In the genomic region with DNA sequence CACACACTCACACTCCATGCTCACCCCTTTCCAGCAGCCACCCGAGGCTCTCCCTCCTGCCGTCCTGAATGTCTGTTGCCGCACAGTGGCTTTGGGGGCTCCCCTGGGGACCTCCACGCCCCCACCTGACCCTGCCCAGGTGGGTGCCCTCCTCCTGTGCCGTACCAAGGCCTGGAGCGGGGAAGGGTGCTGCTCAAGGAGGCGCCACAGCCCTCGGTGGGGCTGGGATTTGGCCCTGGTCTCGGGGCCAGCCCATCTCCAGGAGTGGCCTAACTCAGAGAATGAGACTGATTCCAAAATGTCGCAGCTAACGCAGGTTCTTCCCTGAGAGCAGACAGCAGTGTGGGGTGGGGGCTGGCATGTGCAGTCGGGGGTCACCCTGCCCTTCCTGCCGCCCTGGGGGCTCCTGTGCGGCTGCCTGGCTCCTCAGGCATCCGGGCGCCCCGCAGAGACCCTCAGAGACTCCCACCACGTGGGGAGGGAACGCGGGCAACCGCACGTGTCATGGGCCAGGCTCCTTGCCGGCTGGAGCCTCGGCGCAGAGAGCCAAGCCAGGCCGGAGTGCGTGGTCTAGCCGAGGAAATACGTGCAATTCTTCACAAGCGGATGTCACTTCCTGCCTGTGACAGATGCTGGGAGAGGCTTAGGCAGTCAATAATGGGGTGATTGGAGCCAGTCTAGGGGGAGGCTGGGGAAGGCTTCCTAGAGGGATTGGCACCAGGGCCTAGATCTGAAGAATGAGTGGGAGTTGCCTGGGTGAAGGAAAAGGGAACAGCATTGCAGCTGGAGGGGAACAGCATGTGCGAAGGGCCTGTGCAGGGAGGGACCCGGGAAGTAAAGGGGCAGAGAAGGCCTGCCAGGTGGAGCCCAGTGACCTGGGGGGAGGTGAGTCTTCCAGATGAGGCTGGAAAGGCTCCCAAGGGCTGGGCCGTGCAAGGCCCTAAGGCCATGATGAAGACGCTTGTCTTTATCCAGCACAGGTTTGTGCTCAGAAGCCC, we compare ENCODE assay signal across 13 cellular contexts. TPM values are rescaled to one million over a fixed set of nuclear protein-coding genes. Genes with fewer than 3 reads are reported as not detected.
A peak's percentile ranks its signal among the peaks of the same experiment; 100 is the strongest.
DNase-seq lines count a peak whose midpoint lies in the region; ATAC-seq and TF ChIP-seq lines count a peak whose summit lies in the region.
"Had no signal": no experiment of that assay in that cellular context is flagged by ENCODE, and none has a peak within 500 bp of the region (broad histone marks: within the 10 kb centered on the region; RNA-seq: fewer than 3 reads in every experiment).

No MANE protein-coding gene starts in this region.

- no peak for TF ChIP-seq CTCF in fibroblast of pulmonary artery (IDR thresholded peaks at IDR 0.05; ENCODE audit: low read length, missing control alignments)

- H3K4me3 ChIP-seq in fibroblast of pulmonary artery (replicated peaks; ENCODE audit: low read depth, low read length) (no peak overlapping the region), neuronal stem cell (ENCODE audit: low read length in 2 of 2) (no peak overlapping the region)

- no peak overlapping the region for H4K8ac ChIP-seq in neuronal stem cell (ENCODE audit: low read depth, low read length)

- H2BK5ac ChIP-seq in neuronal stem cell (ENCODE audit: low read length) = peak overlapping the region; percentile 2

- ATAC-seq in SK-N-SH treated with all-trans-retinoic acid at 6 μM for 48 hours (peak; percentile 62), HG03025 (IDR thresholded peaks at IDR 0.05; ENCODE audit: low FRiP score, unreplicated experiment) (no peak)
- ATAC-seq: Panc1 had no signal

- H3K27me3 ChIP-seq in neuronal stem cell (ENCODE audit: control insufficient read depth in 3 of 3, insufficient read depth in 3 of 3, low read depth in 1 of 3, low read length in 3 of 3) = no peaks in the 10 kb centered on the region

- peak overlapping the region; percentile 49 for H2AK5ac ChIP-seq in neuronal stem cell (ENCODE audit: low read depth, low read length)

- H3K36me3 ChIP-seq in neuronal stem cell (replicated peaks in 1 of 2; ENCODE audit: control insufficient read depth in 2 of 2, insufficient read depth in 2 of 2, low read length in 2 of 2) = no peaks in the 10 kb centered on the region

- peak overlapping the region; percentile 90 for H3K23ac ChIP-seq in neuronal stem cell (ENCODE audit: low read depth, low read length, poor library complexity)

- WGBS in neuronal stem cell (ENCODE audit: extremely low coverage in 2 of 2, insufficient read length in 2 of 2, insufficient replicate concordance in 1 of 2), 2 donors = no CpG with 5 or more reads among the region's 34 CpGs

- H2BK120ac ChIP-seq in neuronal stem cell (ENCODE audit: low read depth, low read length) = peak overlapping the region; percentile 21

- H3K14ac ChIP-seq in neuronal stem cell (ENCODE audit: low read length) = peak overlapping the region; percentile 90

- no peak overlapping the region for H3K4me2 ChIP-seq in neuronal stem cell (ENCODE audit: insufficient read depth, low read length, poor library complexity, severe bottlenecking)

- H3K9me3 ChIP-seq in neuronal stem cell (replicated peaks in 1 of 2; ENCODE audit: control insufficient read depth in 2 of 2, insufficient read depth in 1 of 2, low read depth in 1 of 2, low read length in 2 of 2) = peaks cover 4 to 5% of the 10 kb centered on the region in 2 donors

- H2AFZ ChIP-seq in neuronal stem cell (ENCODE audit: low read length) = peak overlapping the region; percentile 42

- H3K4me1 ChIP-seq in neuronal stem cell (ENCODE audit: control insufficient read depth in 2 of 2, insufficient read depth in 1 of 2, low read depth in 1 of 2, low read length in 2 of 2) = peaks cover 4 to 7% of the 10 kb centered on the region in 2 donors

- peak overlapping the region; percentile 77 for H4K91ac ChIP-seq in neuronal stem cell (ENCODE audit: low read depth, low read length, poor library complexity)

- H2BK12ac ChIP-seq in neuronal stem cell (ENCODE audit: low read length) = peak overlapping the region; percentile 80

- H3K4ac ChIP-seq in neuronal stem cell (ENCODE audit: low read length) = peak overlapping the region; percentile 42

- DNase-seq in ELR (ENCODE audit: low read depth) = peak; percentile 92
- DNase-seq in fibroblast of pulmonary artery (ENCODE audit: low read depth) = peak; percentile 92
- DNase-seq in neuronal stem cell (ENCODE audit: low spot score) = no peak
- no peak for DNase-seq in NCI-H2107 (lab: John Stamatoyannopoulos, UW)
- DNase-seq in GOT3 (lab: John Stamatoyannopoulos, UW) = no peak
- no peak for DNase-seq in activated effector memory CD4-positive, alpha-beta T cell treated with anti-CD3 and anti-CD28 coated beads, Interleukin-2, amount 50 U/mL, for 16 hours
- DNase-seq: activated B cell treated with CpG ODN at 0.5 μM for 24 hours, HCEC 1CT, Karpas-422, NCI-H2171 treated with DMSO at 0.1 percent for 48 hours had no signal

- peaks cover under 1% of the 10 kb centered on the region for H3K79me1 ChIP-seq in neuronal stem cell (ENCODE audit: low read depth, low read length)

- peak overlapping the region; percentile 52 for H3K18ac ChIP-seq in neuronal stem cell (ENCODE audit: low read length)

- peak overlapping the region; percentile 82 for H2BK15ac ChIP-seq in neuronal stem cell (ENCODE audit: low read length)

- H3K27ac ChIP-seq in neuronal stem cell (replicated peaks; ENCODE audit: low read length) = no peak overlapping the region

- no peak overlapping the region for H3K9ac ChIP-seq in neuronal stem cell (ENCODE audit: low read depth, low read length, poor library complexity)

TF ChIP-seq in SK-N-SH treated with all-trans-retinoic acid at 6 μM for 48 hours, 23 proteins besides CTCF, POLR2A, EP300 and RAD21 (continues in another document):
- TF ChIP-seq ZNF565 (CRISPR knock-in tag; conservative IDR thresholded peaks at IDR 0.05; ENCODE audit: low read depth) (no peak), SNAI2 (CRISPR knock-in tag; IDR thresholded peaks at IDR 0.05) (no peak), ARNTL (CRISPR knock-in tag; IDR thresholded peaks at IDR 0.05; ENCODE audit: borderline replicate concordance, low read depth) (no peak), ZFP30 (CRISPR knock-in tag; IDR thresholded peaks at IDR 0.05) (no peak), ZNF70 (CRISPR knock-in tag; IDR thresholded peaks at IDR 0.05) (no peak), GLIS3 (CRISPR knock-in tag; IDR thresholded peaks at IDR 0.05) (no peak), TCF4 (CRISPR knock-in tag; IDR thresholded peaks at IDR 0.05; ENCODE audit: borderline replicate concordance) (no peak), BACH2 (CRISPR knock-in tag; IDR thresholded peaks at IDR 0.05; ENCODE audit: borderline replicate concordance) (no peak), PPARA (CRISPR knock-in tag; IDR thresholded peaks at IDR 0.05; ENCODE audit: borderline replicate concordance) (no peak), ZFP3 (CRISPR knock-in tag; IDR thresholded peaks at IDR 0.05) (no peak), OSR1 (CRISPR knock-in tag; IDR thresholded peaks at IDR 0.05) (no peak), ESRRG (CRISPR knock-in tag; IDR thresholded peaks at IDR 0.05) (no peak)
- TF ChIP-seq, protein P1, sequence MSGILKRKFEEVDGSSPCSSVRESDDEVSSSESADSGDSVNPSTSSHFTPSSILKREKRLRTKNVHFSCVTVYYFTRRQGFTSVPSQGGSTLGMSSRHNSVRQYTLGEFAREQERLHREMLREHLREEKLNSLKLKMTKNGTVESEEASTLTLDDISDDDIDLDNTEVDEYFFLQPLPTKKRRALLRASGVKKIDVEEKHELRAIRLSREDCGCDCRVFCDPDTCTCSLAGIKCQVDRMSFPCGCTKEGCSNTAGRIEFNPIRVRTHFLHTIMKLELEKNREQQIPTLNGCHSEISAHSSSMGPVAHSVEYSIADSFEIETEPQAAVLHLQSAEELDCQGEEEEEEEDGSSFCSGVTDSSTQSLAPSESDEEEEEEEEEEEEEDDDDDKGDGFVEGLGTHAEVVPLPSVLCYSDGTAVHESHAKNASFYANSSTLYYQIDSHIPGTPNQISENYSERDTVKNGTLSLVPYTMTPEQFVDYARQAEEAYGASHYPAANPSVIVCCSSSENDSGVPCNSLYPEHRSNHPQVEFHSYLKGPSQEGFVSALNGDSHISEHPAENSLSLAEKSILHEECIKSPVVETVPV (CRISPR knock-in tag; IDR thresholded peaks at IDR 0.05) = no peak
- TF ChIP-seq, protein P2, sequence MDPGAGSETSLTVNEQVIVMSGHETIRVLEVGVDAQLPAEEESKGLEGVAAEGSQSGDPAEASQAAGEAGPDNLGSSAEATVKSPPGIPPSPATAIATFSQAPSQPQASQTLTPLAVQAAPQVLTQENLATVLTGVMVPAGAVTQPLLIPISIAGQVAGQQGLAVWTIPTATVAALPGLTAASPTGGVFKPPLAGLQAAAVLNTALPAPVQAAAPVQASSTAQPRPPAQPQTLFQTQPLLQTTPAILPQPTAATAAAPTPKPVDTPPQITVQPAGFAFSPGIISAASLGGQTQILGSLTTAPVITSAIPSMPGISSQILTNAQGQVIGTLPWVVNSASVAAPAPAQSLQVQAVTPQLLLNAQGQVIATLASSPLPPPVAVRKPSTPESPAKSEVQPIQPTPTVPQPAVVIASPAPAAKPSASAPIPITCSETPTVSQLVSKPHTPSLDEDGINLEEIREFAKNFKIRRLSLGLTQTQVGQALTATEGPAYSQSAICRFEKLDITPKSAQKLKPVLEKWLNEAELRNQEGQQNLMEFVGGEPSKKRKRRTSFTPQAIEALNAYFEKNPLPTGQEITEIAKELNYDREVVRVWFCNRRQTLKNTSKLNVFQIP (CRISPR knock-in tag; IDR thresholded peaks at IDR 0.05; ENCODE audit: borderline replicate concordance, low read depth) = no peak

RNA-seq across cellular contexts. Expression of a gene that starts 44.1 kb away (rescaled TPM):
- 0.11 TPM for polyA plus RNA-seq in neuronal stem cell (2013, experiment 1 of 2)
- polyA plus RNA-seq in neuronal stem cell (2013, experiment 2 of 2) = 0.07 TPM

RNA-seq across cellular contexts. Expression of a gene that starts 49.1 kb away (rescaled TPM):
- 24.4 TPM for polyA plus RNA-seq in neuronal stem cell (2013, experiment 1 of 2)
- 22.5 TPM for polyA plus RNA-seq in neuronal stem cell (2013, experiment 2 of 2)

Comparison
In these comparisons a context has a peak if more than half of its experiments do, and no peak if none do; other contexts are left out.
1. DNase-seq: peak in ELR (single experiment) and fibroblast of pulmonary artery (single experiment); none in neuronal stem cell (single experiment), NCI-H2107 (single experiment), GOT3 (single experiment) and activated effector memory CD4-positive, alpha-beta T cell treated with anti-CD3 and anti-CD28 coated beads, Interleukin-2, amount 50 U/mL, for 16 hours (single experiment).